ENCODE assay signal across 1 cellular context in the genomic region with DNA sequence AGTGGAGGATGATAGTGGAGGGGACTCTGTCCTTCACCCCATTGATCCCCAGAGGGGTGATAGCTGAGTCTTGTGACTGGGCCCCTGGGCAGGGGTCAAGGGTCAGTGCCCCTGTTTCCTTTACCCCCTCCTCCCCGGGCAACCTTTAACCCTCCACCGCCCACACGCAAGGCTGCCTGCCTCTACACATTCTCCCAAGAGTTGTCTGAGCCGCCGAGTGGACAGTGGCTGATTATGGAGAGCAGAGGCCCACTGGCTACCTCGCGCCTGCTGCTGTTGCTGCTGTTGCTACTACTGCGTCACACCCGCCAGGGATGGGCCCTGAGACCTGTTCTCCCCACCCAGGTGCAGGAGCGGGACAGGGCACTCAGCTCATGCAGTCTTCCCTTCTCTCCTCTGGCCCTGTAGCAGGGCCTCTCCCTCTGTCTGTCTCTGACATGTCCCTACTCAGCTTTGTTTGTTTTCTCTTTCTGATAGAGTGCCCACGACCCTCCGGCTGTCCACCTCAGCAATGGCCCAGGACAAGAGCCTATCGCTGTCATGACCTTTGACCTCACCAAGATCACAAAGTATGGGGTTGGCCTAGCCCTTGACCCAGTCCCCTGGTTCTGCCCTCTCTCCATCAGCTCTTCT.
TF ChIP-seq lines count a peak whose summit lies in the region.

A gene with protein sequence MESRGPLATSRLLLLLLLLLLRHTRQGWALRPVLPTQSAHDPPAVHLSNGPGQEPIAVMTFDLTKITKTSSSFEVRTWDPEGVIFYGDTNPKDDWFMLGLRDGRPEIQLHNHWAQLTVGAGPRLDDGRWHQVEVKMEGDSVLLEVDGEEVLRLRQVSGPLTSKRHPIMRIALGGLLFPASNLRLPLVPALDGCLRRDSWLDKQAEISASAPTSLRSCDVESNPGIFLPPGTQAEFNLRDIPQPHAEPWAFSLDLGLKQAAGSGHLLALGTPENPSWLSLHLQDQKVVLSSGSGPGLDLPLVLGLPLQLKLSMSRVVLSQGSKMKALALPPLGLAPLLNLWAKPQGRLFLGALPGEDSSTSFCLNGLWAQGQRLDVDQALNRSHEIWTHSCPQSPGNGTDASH (plus strand): TSS at position 197 of the 633 bp plus-strand sequence. CDS start 38 bp downstream, at position 235.

TF ChIP-seq in HepG2, 621 proteins besides CTCF, POLR2A, EP300 and RAD21 (continued from another document):
- TF ChIP-seq, protein P1, sequence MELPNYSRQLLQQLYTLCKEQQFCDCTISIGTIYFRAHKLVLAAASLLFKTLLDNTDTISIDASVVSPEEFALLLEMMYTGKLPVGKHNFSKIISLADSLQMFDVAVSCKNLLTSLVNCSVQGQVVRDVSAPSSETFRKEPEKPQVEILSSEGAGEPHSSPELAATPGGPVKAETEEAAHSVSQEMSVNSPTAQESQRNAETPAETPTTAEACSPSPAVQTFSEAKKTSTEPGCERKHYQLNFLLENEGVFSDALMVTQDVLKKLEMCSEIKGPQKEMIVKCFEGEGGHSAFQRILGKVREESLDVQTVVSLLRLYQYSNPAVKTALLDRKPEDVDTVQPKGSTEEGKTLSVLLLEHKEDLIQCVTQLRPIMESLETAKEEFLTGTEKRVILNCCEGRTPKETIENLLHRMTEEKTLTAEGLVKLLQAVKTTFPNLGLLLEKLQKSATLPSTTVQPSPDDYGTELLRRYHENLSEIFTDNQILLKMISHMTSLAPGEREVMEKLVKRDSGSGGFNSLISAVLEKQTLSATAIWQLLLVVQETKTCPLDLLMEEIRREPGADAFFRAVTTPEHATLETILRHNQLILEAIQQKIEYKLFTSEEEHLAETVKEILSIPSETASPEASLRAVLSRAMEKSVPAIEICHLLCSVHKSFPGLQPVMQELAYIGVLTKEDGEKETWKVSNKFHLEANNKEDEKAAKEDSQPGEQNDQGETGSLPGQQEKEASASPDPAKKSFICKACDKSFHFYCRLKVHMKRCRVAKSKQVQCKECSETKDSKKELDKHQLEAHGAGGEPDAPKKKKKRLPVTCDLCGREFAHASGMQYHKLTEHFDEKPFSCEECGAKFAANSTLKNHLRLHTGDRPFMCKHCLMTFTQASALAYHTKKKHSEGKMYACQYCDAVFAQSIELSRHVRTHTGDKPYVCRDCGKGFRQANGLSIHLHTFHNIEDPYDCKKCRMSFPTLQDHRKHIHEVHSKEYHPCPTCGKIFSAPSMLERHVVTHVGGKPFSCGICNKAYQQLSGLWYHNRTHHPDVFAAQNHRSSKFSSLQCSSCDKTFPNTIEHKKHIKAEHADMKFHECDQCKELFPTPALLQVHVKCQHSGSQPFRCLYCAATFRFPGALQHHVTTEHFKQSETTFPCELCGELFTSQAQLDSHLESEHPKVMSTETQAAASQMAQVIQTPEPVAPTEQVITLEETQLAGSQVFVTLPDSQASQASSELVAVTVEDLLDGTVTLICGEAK (IDR thresholded peaks at IDR 0.05), result no peak
- TF ChIP-seq, protein P1 (CRISPR knock-in tag; IDR thresholded peaks at IDR 0.05), result peak; percentile 19; the same call in 1 of the 2 replicates
- no peak for TF ChIP-seq MTF2 (CRISPR knock-in tag; IDR thresholded peaks at IDR 0.05; ENCODE audit: borderline replicate concordance)
- no peak for TF ChIP-seq ZNF260 (CRISPR knock-in tag; IDR thresholded peaks at IDR 0.05; ENCODE audit: borderline replicate concordance, low read depth)
- no peak for TF ChIP-seq NR1H2 (CRISPR knock-in tag; IDR thresholded peaks at IDR 0.05; ENCODE audit: borderline replicate concordance, low read depth)
- no peak for TF ChIP-seq CBX2 (IDR thresholded peaks at IDR 0.05; ENCODE audit: low read depth, low read length)
- TF ChIP-seq CBX2 (CRISPR knock-in tag; IDR thresholded peaks at IDR 0.05; ENCODE audit: low read depth), result no peak
- TF ChIP-seq, protein P2, sequence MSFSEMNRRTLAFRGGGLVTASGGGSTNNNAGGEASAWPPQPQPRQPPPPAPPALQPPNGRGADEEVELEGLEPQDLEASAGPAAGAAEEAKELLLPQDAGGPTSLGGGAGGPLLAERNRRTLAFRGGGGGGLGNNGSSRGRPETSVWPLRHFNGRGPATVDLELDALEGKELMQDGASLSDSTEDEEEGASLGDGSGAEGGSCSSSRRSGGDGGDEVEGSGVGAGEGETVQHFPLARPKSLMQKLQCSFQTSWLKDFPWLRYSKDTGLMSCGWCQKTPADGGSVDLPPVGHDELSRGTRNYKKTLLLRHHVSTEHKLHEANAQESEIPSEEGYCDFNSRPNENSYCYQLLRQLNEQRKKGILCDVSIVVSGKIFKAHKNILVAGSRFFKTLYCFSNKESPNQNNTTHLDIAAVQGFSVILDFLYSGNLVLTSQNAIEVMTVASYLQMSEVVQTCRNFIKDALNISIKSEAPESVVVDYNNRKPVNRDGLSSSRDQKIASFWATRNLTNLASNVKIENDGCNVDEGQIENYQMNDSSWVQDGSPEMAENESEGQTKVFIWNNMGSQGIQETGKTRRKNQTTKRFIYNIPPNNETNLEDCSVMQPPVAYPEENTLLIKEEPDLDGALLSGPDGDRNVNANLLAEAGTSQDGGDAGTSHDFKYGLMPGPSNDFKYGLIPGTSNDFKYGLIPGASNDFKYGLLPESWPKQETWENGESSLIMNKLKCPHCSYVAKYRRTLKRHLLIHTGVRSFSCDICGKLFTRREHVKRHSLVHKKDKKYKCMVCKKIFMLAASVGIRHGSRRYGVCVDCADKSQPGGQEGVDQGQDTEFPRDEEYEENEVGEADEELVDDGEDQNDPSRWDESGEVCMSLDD (CRISPR knock-in tag; IDR thresholded peaks at IDR 0.05; ENCODE audit: borderline replicate concordance), result peak; percentile 91; the same call in 1 of the 2 replicates
- no peak for TF ChIP-seq SRSF4 (IDR thresholded peaks at IDR 0.05; ENCODE audit: low read depth, low read length, poor library complexity, severe bottlenecking)
- TF ChIP-seq, protein P3, sequence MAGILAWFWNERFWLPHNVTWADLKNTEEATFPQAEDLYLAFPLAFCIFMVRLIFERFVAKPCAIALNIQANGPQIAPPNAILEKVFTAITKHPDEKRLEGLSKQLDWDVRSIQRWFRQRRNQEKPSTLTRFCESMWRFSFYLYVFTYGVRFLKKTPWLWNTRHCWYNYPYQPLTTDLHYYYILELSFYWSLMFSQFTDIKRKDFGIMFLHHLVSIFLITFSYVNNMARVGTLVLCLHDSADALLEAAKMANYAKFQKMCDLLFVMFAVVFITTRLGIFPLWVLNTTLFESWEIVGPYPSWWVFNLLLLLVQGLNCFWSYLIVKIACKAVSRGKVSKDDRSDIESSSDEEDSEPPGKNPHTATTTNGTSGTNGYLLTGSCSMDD (CRISPR knock-in tag; IDR thresholded peaks at IDR 0.05), result no peak
- TF ChIP-seq, protein P4, sequence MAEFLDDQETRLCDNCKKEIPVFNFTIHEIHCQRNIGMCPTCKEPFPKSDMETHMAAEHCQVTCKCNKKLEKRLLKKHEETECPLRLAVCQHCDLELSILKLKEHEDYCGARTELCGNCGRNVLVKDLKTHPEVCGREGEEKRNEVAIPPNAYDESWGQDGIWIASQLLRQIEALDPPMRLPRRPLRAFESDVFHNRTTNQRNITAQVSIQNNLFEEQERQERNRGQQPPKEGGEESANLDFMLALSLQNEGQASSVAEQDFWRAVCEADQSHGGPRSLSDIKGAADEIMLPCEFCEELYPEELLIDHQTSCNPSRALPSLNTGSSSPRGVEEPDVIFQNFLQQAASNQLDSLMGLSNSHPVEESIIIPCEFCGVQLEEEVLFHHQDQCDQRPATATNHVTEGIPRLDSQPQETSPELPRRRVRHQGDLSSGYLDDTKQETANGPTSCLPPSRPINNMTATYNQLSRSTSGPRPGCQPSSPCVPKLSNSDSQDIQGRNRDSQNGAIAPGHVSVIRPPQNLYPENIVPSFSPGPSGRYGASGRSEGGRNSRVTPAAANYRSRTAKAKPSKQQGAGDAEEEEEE (CRISPR knock-in tag; IDR thresholded peaks at IDR 0.05; ENCODE audit: borderline replicate concordance), result no peak; the same call in 1 of the 2 replicates
- no peak for TF ChIP-seq ZNF343 (CRISPR knock-in tag; IDR thresholded peaks at IDR 0.05)
- no peak for TF ChIP-seq ZNF432 (CRISPR knock-in tag; IDR thresholded peaks at IDR 0.05; ENCODE audit: borderline replicate concordance)
- TF ChIP-seq, protein P5, sequence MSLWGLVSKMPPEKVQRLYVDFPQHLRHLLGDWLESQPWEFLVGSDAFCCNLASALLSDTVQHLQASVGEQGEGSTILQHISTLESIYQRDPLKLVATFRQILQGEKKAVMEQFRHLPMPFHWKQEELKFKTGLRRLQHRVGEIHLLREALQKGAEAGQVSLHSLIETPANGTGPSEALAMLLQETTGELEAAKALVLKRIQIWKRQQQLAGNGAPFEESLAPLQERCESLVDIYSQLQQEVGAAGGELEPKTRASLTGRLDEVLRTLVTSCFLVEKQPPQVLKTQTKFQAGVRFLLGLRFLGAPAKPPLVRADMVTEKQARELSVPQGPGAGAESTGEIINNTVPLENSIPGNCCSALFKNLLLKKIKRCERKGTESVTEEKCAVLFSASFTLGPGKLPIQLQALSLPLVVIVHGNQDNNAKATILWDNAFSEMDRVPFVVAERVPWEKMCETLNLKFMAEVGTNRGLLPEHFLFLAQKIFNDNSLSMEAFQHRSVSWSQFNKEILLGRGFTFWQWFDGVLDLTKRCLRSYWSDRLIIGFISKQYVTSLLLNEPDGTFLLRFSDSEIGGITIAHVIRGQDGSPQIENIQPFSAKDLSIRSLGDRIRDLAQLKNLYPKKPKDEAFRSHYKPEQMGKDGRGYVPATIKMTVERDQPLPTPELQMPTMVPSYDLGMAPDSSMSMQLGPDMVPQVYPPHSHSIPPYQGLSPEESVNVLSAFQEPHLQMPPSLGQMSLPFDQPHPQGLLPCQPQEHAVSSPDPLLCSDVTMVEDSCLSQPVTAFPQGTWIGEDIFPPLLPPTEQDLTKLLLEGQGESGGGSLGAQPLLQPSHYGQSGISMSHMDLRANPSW (CRISPR knock-in tag; IDR thresholded peaks at IDR 0.05; ENCODE audit: borderline replicate concordance), result no peak
- 0 out of 2 replicates have a peak, but pooled peaks have one; percentile 18 for TF ChIP-seq MEIS1 (CRISPR knock-in tag; IDR thresholded peaks at IDR 0.05; ENCODE audit: borderline replicate concordance)
- TF ChIP-seq PRMT3 (CRISPR knock-in tag; IDR thresholded peaks at IDR 0.05; ENCODE audit: borderline replicate concordance, low read depth), result no peak
- no peak for TF ChIP-seq EED (CRISPR knock-in tag; IDR thresholded peaks at IDR 0.05)
- TF ChIP-seq IRX3 (CRISPR knock-in tag; IDR thresholded peaks at IDR 0.05; ENCODE audit: borderline replicate concordance, low read depth), result no peak
